Comparison of ENCODE assay signal across 8 cellular contexts in genomic region chr6:30883743-30884520, GRCh38. TPM values are rescaled to one million over a fixed set of nuclear protein-coding genes. Genes with fewer than 3 reads are reported as not detected.
DNase-seq lines count a peak whose midpoint lies in the region; ATAC-seq and TF ChIP-seq lines count a peak whose summit lies in the region.

TSS of gene DDR1 (plus strand) at chr6:30884519. CDS start at chr6:30888730, 4,211 bp downstream.

- H3K4me3 ChIP-seq in A673 (ENCODE audit: low read depth, low read length, poor library complexity, severe bottlenecking) = peak within 1 kb of the TSS; percentile 72

- peak within 1 kb of the TSS; percentile 78 for H3K4me3 Mint-ChIP-seq in activated T-cell treated with anti-CD3 and anti-CD28 coated beads, Interleukin-2, amount 50 U/mL, for 24 hours

- no peak for TF ChIP-seq CTCF in A673 (conservative IDR thresholded peaks at IDR 0.05; ENCODE audit: low read depth, low read length)

- BruUV-seq in A673 (replicated peaks; lab: Mats Ljungman, UMichigan) = no TSS peak

- no peaks in the 10 kb centered on the region for H3K27me3 Mint-ChIP-seq in activated T-cell treated with anti-CD3 and anti-CD28 coated beads, Interleukin-2, amount 50 U/mL, for 24 hours

- H3K27ac ChIP-seq in A673 (ENCODE audit: low read depth, low read length, poor library complexity, severe bottlenecking) (peak within 1 kb of the TSS; percentile 81), epithelial cell of prostate (peak within 1 kb of the TSS; percentile 99)

- DNase-seq in A673 (ENCODE audit: low spot score) (peak; percentile 83), NCI-H510A (lab: John Stamatoyannopoulos, UW) (peak; percentile 59), epithelial cell of prostate (ENCODE audit: low read depth, low spot score) (no peak), midbrain (lab: John Stamatoyannopoulos, UW) (peak; percentile 87)
- peak; percentile 67 for DNase-seq in activated T-cell treated with anti-CD3 and anti-CD28 coated beads, Interleukin-2, amount 50 U/mL, for 24 hours
- DNase-seq in stimulated activated naive CD4-positive, alpha-beta T cell treated with Interleukin-2 at 50 U/mL for 16 hours (lab: John Stamatoyannopoulos, UW) = peak; percentile 44

- no peaks in the 10 kb centered on the region for H3K36me3 Mint-ChIP-seq in activated T-cell treated with anti-CD3 and anti-CD28 coated beads, Interleukin-2, amount 50 U/mL, for 24 hours (ENCODE audit: low read depth)

- H3K36me3 ChIP-seq in A673 (ENCODE audit: insufficient read depth, low read length, poor library complexity, severe bottlenecking) = no peaks in the 10 kb centered on the region

- intact Hi-C loops in A673 (cut with micrococcal nuclease; ENCODE audit: unreplicated experiment) = loop anchor here (10.0 kb wide), 1 partner anchor 329 kb away; the partner anchor contains the start of genes GNL1 and PRR3

- H3K27me3 ChIP-seq in A673 (replicated peaks; ENCODE audit: insufficient read depth, low read depth, low read length, poor library complexity) = no peaks in the 10 kb centered on the region

- POLR2A ChIA-PET in A673 (lab: Charles Lee; ENCODE audit: low non-redundant PET) = interaction anchor here (0.6 kb wide), 1 partner anchor 52 kb away, joined by 4 read pairs; no protein-coding TSS in a partner anchor

- H3K27ac Mint-ChIP-seq in activated T-cell treated with anti-CD3 and anti-CD28 coated beads, Interleukin-2, amount 50 U/mL, for 24 hours = peak within 1 kb of the TSS; percentile 81

- ATAC-seq in GM19463 (IDR thresholded peaks at IDR 0.05; ENCODE audit: unreplicated experiment) (peak; percentile 55), GM21717 (IDR thresholded peaks at IDR 0.05; ENCODE audit: unreplicated experiment) (no peak)

- peaks cover 47% of the 10 kb centered on the region for H3K4me1 ChIP-seq in A673 (ENCODE audit: insufficient read depth, low read length, poor library complexity, severe bottlenecking)

- no peaks in the 10 kb centered on the region for H3K9me3 ChIP-seq in A673 (ENCODE audit: low read depth, low read length, poor library complexity, severe bottlenecking)

- H3K9me3 Mint-ChIP-seq in activated T-cell treated with anti-CD3 and anti-CD28 coated beads, Interleukin-2, amount 50 U/mL, for 24 hours = no peaks in the 10 kb centered on the region

- peaks cover 34% of the 10 kb centered on the region for H3K4me1 Mint-ChIP-seq in activated T-cell treated with anti-CD3 and anti-CD28 coated beads, Interleukin-2, amount 50 U/mL, for 24 hours (ENCODE audit: low read depth)

- CTCF ChIA-PET in A673 (lab: Charles Lee) = no interaction called here

RNA-seq across cellular contexts. Expression of gene DDR1, which starts in this region (rescaled TPM):
- total RNA-seq in A673 (2021) = 48.0 and 57.9 TPM in 2 replicates
